8 cellular contexts compared by ENCODE assay signal in genomic region chr14:69547701-69548348, GRCh38. TPM values are rescaled to one million over a fixed set of nuclear protein-coding genes. Genes with fewer than 3 reads are reported as not detected.
DNase-seq lines count a peak whose midpoint lies in the region; ATAC-seq and TF ChIP-seq lines count a peak whose summit lies in the region.
"Had no signal": no experiment of that assay in that cellular context is flagged by ENCODE, and none has a peak within 500 bp of the region (broad histone marks: within the 10 kb centered on the region; RNA-seq: fewer than 3 reads in every experiment).

No MANE protein-coding gene starts in this region.

- BruUV-seq in Panc1 (replicated peaks; lab: Mats Ljungman, UMichigan), result no TSS peak

- in situ Hi-C loops in Panc1 (cut with HindIII; ENCODE audit: low pct_unique_long_range_greater_than_20kb, low sequenced_read_pairs), result no loop called here

- H3K9me3 Mint-ChIP-seq in endodermal cell (no peaks in the 10 kb centered on the region), neural crest cell (no peaks in the 10 kb centered on the region)

- ATAC-seq in Panc1 (peak; percentile 66), GM21737 (IDR thresholded peaks at IDR 0.05; ENCODE audit: unreplicated experiment) (no peak), HG03135 (IDR thresholded peaks at IDR 0.05; ENCODE audit: unreplicated experiment) (no peak), GM18519 (IDR thresholded peaks at IDR 0.05; ENCODE audit: low FRiP score, unreplicated experiment) (no peak)

- H3K4me1 Mint-ChIP-seq in endodermal cell (peaks cover 10% of the 10 kb centered on the region), neural crest cell (peaks cover 30% of the 10 kb centered on the region)

- H3K27me3 ChIP-seq in Panc1 (ENCODE audit: control insufficient read depth, insufficient read depth, low read length) (no peaks in the 10 kb centered on the region; the same call in 1 of the 2 replicates), endodermal cell (ENCODE audit: control insufficient read depth, insufficient read depth, low read length, poor library complexity, severe bottlenecking) (no peaks in the 10 kb centered on the region)

- H3K27ac ChIP-seq in Panc1 (ENCODE audit: low read length) (no peak overlapping the region), endodermal cell (ENCODE audit: low read depth, low read length) (peak overlapping the region; percentile 89)

- DNase-seq in Panc1 (ENCODE audit: low read depth, low spot score) (no peak), endodermal cell (peak; percentile 94), neural crest cell (ENCODE audit: low read depth, low spot score) (peak; percentile 75)

- POLR2A ChIA-PET in Panc1 (lab: Charles Lee), result interaction anchor here (0.6 kb wide), 1 partner anchor 150 kb away, joined by 4 read pairs; no protein-coding TSS in a partner anchor

- H3K36me3 Mint-ChIP-seq in endodermal cell (ENCODE audit: low read depth), result no peaks in the 10 kb centered on the region
- no peaks in the 10 kb centered on the region for H3K36me3 Mint-ChIP-seq in neural crest cell (ENCODE audit: low read depth)

- H3K9me3 ChIP-seq in Panc1 (ENCODE audit: control insufficient read depth, insufficient read depth, low read depth, low read length) (no peaks in the 10 kb centered on the region), endodermal cell (ENCODE audit: control insufficient read depth, low read length) (no peaks in the 10 kb centered on the region)

- peaks cover 17% of the 10 kb centered on the region for H3K27me3 Mint-ChIP-seq in endodermal cell (ENCODE audit: insufficient read depth)
- peaks cover 3% of the 10 kb centered on the region for H3K27me3 Mint-ChIP-seq in neural crest cell (ENCODE audit: low read depth)

- 5 to 6% methylated on average over 6 to 43 of the region's 46 CpGs for WGBS in endodermal cell (ENCODE audit: insufficient coverage in 1 of 2, insufficient read length in 1 of 2), 2 experiments

- CTCF ChIA-PET in Panc1 (lab: Charles Lee), result no interaction called here

- peak overlapping the region; percentile 75 for H3K9ac ChIP-seq in endodermal cell (ENCODE audit: extremely low read depth, low read length, poor library complexity, severe bottlenecking)

- intact Hi-C loops in Panc1 (cut with micrococcal nuclease; ENCODE audit: unreplicated experiment), result no loop called here

- TF ChIP-seq CTCF in GM12872 (IDR thresholded peaks at IDR 0.05; ENCODE audit: insufficient read depth, low read depth, low read length) (peak; percentile 67; the same call in 2 of the 3 replicates), Panc1 (IDR thresholded peaks at IDR 0.05) (peak; percentile 83), endodermal cell (conservative IDR thresholded peaks at IDR 0.05) (peak; percentile 98), neural crest cell (conservative IDR thresholded peaks at IDR 0.05) (peak; percentile 89)

- H3K27ac Mint-ChIP-seq in endodermal cell, result peak overlapping the region; percentile 92
- H3K27ac Mint-ChIP-seq in neural crest cell (ENCODE audit: unreplicated experiment), result peak overlapping the region; percentile 60

- H3K4me3 ChIP-seq in Panc1 (ENCODE audit: low read depth in 2 of 2, low read length in 2 of 2) (no peak overlapping the region), endodermal cell (ENCODE audit: low read length) (peak overlapping the region; percentile 79)

- H3K4me3 Mint-ChIP-seq in endodermal cell (peak overlapping the region; percentile 68), neural crest cell (peak overlapping the region; percentile 81)

- H3K4me1 ChIP-seq in Panc1 (ENCODE audit: control insufficient read depth, insufficient read depth, low read length) (no peaks in the 10 kb centered on the region), endodermal cell (ENCODE audit: control insufficient read depth, insufficient read depth, low read length) (no peaks in the 10 kb centered on the region)

- H3K36me3 ChIP-seq in Panc1 (ENCODE audit: control insufficient read depth, insufficient read depth, low read length), result no peaks in the 10 kb centered on the region
- no peaks in the 10 kb centered on the region for H3K36me3 ChIP-seq in endodermal cell (ENCODE audit: control insufficient read depth, insufficient read depth, low read length)

RNA-seq across cellular contexts. Expression of gene CCDC177, which starts 26.8 kb away (rescaled TPM):
- not detected for total RNA-seq in Panc1 (2021; ENCODE audit: unreplicated experiment)
- not detected for polyA plus RNA-seq in Panc1 (2012; ENCODE audit: insufficient read length)
- total RNA-seq in endodermal cell, result 1 to 10 TPM; 4.0 to 5.8 TPM
- 3.3 TPM for polyA plus RNA-seq in endodermal cell (2013, experiment 1 of 2)
- polyA plus RNA-seq in endodermal cell (2013, experiment 2 of 2), result 3.1 TPM
- total RNA-seq in neural crest cell, result 7.5 and 7.7 TPM in 2 replicates
- total RNA-seq: pulmonary artery endothelial cell had no signal
